Comparison of ENCODE assay signal across 8 cellular contexts in the genomic region with DNA sequence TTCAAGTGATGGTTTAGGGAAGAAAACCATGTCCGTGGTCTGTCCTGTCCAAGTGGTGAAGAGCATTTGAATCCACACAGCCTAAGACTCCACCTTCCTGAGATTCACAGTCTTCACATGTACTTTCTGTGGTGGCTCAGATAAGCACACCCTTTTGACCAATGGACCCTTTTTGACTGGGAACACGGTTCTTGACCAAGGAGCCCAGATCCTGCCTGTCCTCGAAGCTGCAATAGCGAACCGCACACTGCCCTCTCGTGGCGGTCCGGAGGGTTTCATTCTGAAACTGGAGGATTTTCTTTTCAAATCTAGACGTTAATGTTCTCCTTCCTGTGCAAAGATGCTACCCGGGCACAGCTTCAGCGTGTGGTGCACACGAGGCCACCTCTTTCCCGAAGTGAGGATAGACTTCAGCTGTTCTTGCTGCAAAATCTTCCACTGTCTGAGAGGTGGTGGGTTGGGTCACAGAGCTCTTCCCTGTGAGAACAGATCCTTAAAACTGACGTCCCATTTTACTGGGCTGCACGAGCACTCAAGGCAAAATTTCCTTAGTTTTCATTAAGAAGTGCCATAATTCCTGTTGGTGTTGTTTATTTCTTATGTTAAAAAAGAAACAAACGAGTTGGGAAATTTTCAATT.
DNase-seq lines count a peak whose midpoint lies in the region; ATAC-seq and TF ChIP-seq lines count a peak whose summit lies in the region.

No MANE protein-coding gene starts in this region.

- peaks cover 4% of the 10 kb centered on the region for H3K4me1 ChIP-seq in CD4-positive, CD25-positive, alpha-beta regulatory T cell (ENCODE audit: control insufficient read depth, insufficient read depth, low read length, poor library complexity, severe bottlenecking)

- intact Hi-C loops in activated CD4-positive, alpha-beta T cell treated with anti-CD3 and anti-CD28 coated beads, Interleukin-2, amount 10 ng/mL, durations not matched to agents 24 days and 14 days (cut with micrococcal nuclease), result loop anchor here (1.0 to 5.0 kb wide), 4 partner anchors 46 to 755 kb away; no protein-coding TSS in a partner anchor

- no peaks in the 10 kb centered on the region for H3K9me3 Mint-ChIP-seq in CD4-positive, CD25-positive, alpha-beta regulatory T cell
- H3K9me3 Mint-ChIP-seq in activated CD4-positive, alpha-beta T cell treated with anti-CD3 and anti-CD28 coated beads, Interleukin-2, amount 10 ng/mL, durations not matched to agents 24 days and 14 days, result no peaks in the 10 kb centered on the region

- H3K27me3 Mint-ChIP-seq in CD4-positive, CD25-positive, alpha-beta regulatory T cell, result no peaks in the 10 kb centered on the region
- H3K27me3 Mint-ChIP-seq in activated CD4-positive, alpha-beta T cell treated with anti-CD3 and anti-CD28 coated beads, Interleukin-2, amount 10 ng/mL, durations not matched to agents 24 days and 14 days, result no peaks in the 10 kb centered on the region

- H3K27me3 ChIP-seq in CD4-positive, CD25-positive, alpha-beta regulatory T cell (ENCODE audit: control insufficient read depth, insufficient read depth, low read length), result no peaks in the 10 kb centered on the region

- H3K36me3 ChIP-seq in CD4-positive, CD25-positive, alpha-beta regulatory T cell (ENCODE audit: control insufficient read depth, insufficient read depth, low read length), result peaks cover 24% of the 10 kb centered on the region

- no peaks in the 10 kb centered on the region for H3K9me3 ChIP-seq in CD4-positive, CD25-positive, alpha-beta regulatory T cell (ENCODE audit: control insufficient read depth in 2 of 2, low read length in 2 of 2)

- H3K27ac ChIP-seq in CD4-positive, CD25-positive, alpha-beta regulatory T cell (ENCODE audit: insufficient read depth, low read length, poor library complexity, severe bottlenecking), result no peak overlapping the region

- H3K27ac Mint-ChIP-seq in CD4-positive, CD25-positive, alpha-beta regulatory T cell, result peak overlapping the region in 2 of 3 donors; percentile 40 to 59
- peak overlapping the region; percentile 19 for H3K27ac Mint-ChIP-seq in activated CD4-positive, alpha-beta T cell treated with anti-CD3 and anti-CD28 coated beads, Interleukin-2, amount 10 ng/mL, durations not matched to agents 24 days and 14 days

- DNase-seq in CD4-positive, CD25-positive, alpha-beta regulatory T cell, result peak; percentile 31 to 79 (median 60)
- DNase-seq in HCEC 1CT (peak; percentile 66), NCI-H510A treated with DMSO at 0.1 percent for 48 hours (lab: John Stamatoyannopoulos, UW) (peak; percentile 53), choroid plexus epithelial cell (ENCODE audit: low read depth) (peak; percentile 86), left lobe of liver (ENCODE audit: low spot score) (peak; percentile 73)
- DNase-seq in activated CD4-positive, alpha-beta T cell treated with anti-CD3 and anti-CD28 coated beads, Interleukin-2, amount 10 ng/mL, durations not matched to agents 24 days and 14 days, result peak; percentile 90
- peak; percentile 52 to 62 for DNase-seq in stimulated activated CD4-positive, alpha-beta T cell treated with anti-CD3 and anti-CD28 coated beads, Interleukin-4, amount 100 ng/mL, for 48 hours (ENCODE audit: low read depth in 2 of 2)

- peak overlapping the region; percentile 32 for H3K4me3 ChIP-seq in CD4-positive, CD25-positive, alpha-beta regulatory T cell (ENCODE audit: low read depth, low read length)
- H3K4me3 ChIP-seq in choroid plexus epithelial cell (ENCODE audit: low read depth, low read length), result no peak overlapping the region

- H3K4me1 Mint-ChIP-seq in CD4-positive, CD25-positive, alpha-beta regulatory T cell, result peaks cover 0 to 13% (median 6%) of the 10 kb centered on the region in 4 donors
- H3K4me1 Mint-ChIP-seq in activated CD4-positive, alpha-beta T cell treated with anti-CD3 and anti-CD28 coated beads, Interleukin-2, amount 10 ng/mL, durations not matched to agents 24 days and 14 days, result peaks cover 33% of the 10 kb centered on the region

- peaks cover 42% of the 10 kb centered on the region for H3K36me3 Mint-ChIP-seq in CD4-positive, CD25-positive, alpha-beta regulatory T cell
- H3K36me3 Mint-ChIP-seq in activated CD4-positive, alpha-beta T cell treated with anti-CD3 and anti-CD28 coated beads, Interleukin-2, amount 10 ng/mL, durations not matched to agents 24 days and 14 days (ENCODE audit: low read depth), result peaks cover 52% of the 10 kb centered on the region

- ATAC-seq in CD4-positive, CD25-positive, alpha-beta regulatory T cell (ENCODE audit: low read depth in 2 of 2), result peak; percentile 64 to 72
- ATAC-seq in left lobe of liver (peak; percentile 96), HG03159 (IDR thresholded peaks at IDR 0.05; ENCODE audit: unreplicated experiment) (no peak)

- peak; percentile 92 for TF ChIP-seq CTCF in choroid plexus epithelial cell (conservative IDR thresholded peaks at IDR 0.05; ENCODE audit: low read depth, low read length)

- peak overlapping the region in 1 of 4 donors; percentile 70 for H3K4me3 Mint-ChIP-seq in CD4-positive, CD25-positive, alpha-beta regulatory T cell
- H3K4me3 Mint-ChIP-seq in activated CD4-positive, alpha-beta T cell treated with anti-CD3 and anti-CD28 coated beads, Interleukin-2, amount 10 ng/mL, durations not matched to agents 24 days and 14 days, result no peak overlapping the region
